9 cellular contexts compared by ENCODE assay signal in the genomic region with DNA sequence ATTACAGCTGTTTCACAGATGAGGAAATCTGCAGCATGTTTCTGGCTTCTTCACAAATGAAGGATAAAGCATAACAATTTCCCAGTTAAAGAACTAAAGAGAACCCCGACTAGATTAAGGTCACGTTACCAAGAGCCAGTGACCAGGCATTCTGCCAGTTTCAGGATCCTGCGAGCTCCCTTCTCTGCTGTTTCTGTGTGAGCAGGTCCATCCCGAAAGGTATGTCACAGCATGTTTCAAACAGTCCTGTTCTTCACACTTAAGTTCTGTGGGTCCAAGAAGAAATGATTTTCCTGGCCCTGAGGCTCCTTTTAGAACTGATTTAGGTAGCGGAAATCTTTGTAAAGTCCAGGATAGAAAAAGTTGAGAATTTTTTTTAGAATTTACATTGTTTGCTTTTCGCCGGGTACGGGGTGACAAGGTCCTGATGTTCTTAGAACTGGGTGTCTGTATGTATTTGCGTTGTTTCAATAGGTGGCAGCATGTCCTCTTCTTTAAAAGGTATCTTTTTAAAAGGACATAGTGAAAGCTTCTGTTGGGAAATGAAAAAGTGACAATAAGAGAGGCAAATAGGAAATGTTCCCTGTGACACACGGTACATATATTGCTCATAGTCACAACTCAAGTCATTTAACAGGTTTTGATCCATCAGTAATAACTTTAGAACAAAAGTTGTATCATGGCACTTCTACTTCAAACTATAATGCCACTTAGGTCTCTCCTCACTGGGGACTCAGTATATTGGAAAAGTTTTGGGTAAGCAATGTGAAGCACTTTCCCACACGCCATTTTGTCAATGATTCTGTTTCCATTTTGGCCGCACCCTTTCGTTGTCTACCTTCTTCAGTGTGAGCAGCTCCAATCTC. TPM values are rescaled to one million over a fixed set of nuclear protein-coding genes. Genes with fewer than 3 reads are reported as not detected.
A peak's percentile ranks its signal among the peaks of the same experiment; 100 is the strongest.
DNase-seq lines count a peak whose midpoint lies in the region; ATAC-seq, FAIRE-seq and TF ChIP-seq lines count a peak whose summit lies in the region.
"Had no signal": no experiment of that assay in that cellular context is flagged by ENCODE, and none has a peak within 500 bp of the region (broad histone marks: within the 10 kb centered on the region; RNA-seq: fewer than 3 reads in every experiment).

No MANE protein-coding gene starts in this region.

- no peak overlapping the region for H2BK120ac ChIP-seq in mesendoderm (ENCODE audit: low read depth, low read length)

- ATAC-seq in HG03520 (IDR thresholded peaks at IDR 0.05; ENCODE audit: unreplicated experiment) = no peak

- H3K23ac ChIP-seq in mesendoderm (ENCODE audit: low read length) = no peak overlapping the region

- H3K18ac ChIP-seq in mesendoderm (ENCODE audit: low read length) = no peak overlapping the region

- no peak overlapping the region for H3K27ac ChIP-seq in mesendoderm (ENCODE audit: low read depth, low read length)
- H3K27ac ChIP-seq: SJCRH30 had no signal

- no peak overlapping the region for H2AK5ac ChIP-seq in mesendoderm (ENCODE audit: low read length)

- no peak overlapping the region for H3K4ac ChIP-seq in mesendoderm (ENCODE audit: low read depth, low read length)

- no peak overlapping the region for H3K9ac ChIP-seq in mesendoderm (ENCODE audit: low read length)

- H3K4me1 ChIP-seq in mesendoderm (ENCODE audit: control insufficient read depth, low read depth, low read length) = no peaks in the 10 kb centered on the region

- peak; percentile 25 for TF ChIP-seq CTCF in D721Med (IDR thresholded peaks at IDR 0.05; ENCODE audit: insufficient read depth, missing control alignments)
- TF ChIP-seq CTCF in GM20000 (IDR thresholded peaks at IDR 0.05; ENCODE audit: extremely low read depth, missing control alignments) = no peak
- TF ChIP-seq CTCF in cardiac fibroblast (IDR thresholded peaks at IDR 0.05; ENCODE audit: low read depth, low read length) = peak; percentile 29

- H2BK15ac ChIP-seq in mesendoderm (replicated peaks; ENCODE audit: low read depth) = no peak overlapping the region

- H3K4me2 ChIP-seq in mesendoderm (ENCODE audit: low read length) = no peak overlapping the region

- H3K79me2 ChIP-seq in mesendoderm (ENCODE audit: control insufficient read depth, insufficient read depth, low read length) = no peaks in the 10 kb centered on the region

- H3K4me3 ChIP-seq in cardiac fibroblast (replicated peaks in 1 of 2; ENCODE audit: low read depth in 2 of 2, low read length in 2 of 2) = no peak overlapping the region
- no peak overlapping the region for H3K4me3 ChIP-seq in mesendoderm (ENCODE audit: low read length)
- H3K4me3 ChIP-seq: SJCRH30 had no signal

- H3K36me3 ChIP-seq in mesendoderm (ENCODE audit: control insufficient read depth, insufficient read depth, low read length) = no peaks in the 10 kb centered on the region
- H3K36me3 ChIP-seq: SJCRH30 had no signal

- DNase-seq in D721Med (ENCODE audit: insufficient read length, low spot score) (no peak), GM20000 (ENCODE audit: low spot score) (peak; percentile 17), NCI-H526 treated with DMSO at 0.1 percent for 48 hours (lab: John Stamatoyannopoulos, UW) (peak; percentile 50), cardiac fibroblast (ENCODE audit: low read depth in 2 of 2) (peak; percentile 72 to 76), mesendoderm (peak; percentile 69)
- no peak for DNase-seq in stimulated activated naive CD4-positive, alpha-beta T cell treated with Interleukin-2 at 50 U/mL for 16 hours (lab: John Stamatoyannopoulos, UW)
- DNase-seq in stimulated activated CD4-positive, alpha-beta T cell treated with anti-CD3 and anti-CD28 coated beads, Interleukin-4, amount 100 ng/mL, for 1 hour = no peak

- H4K8ac ChIP-seq in mesendoderm (ENCODE audit: low read depth, low read length) = no peak overlapping the region

- H3K56ac ChIP-seq in mesendoderm (ENCODE audit: low read length) = no peak overlapping the region

- FAIRE-seq in D721Med (lab: Jason Lieb, UNC) = no peak

- no CpG with 5 or more reads among the region's 13 CpGs for WGBS in mesendoderm (ENCODE audit: extremely low coverage, insufficient coverage, low lambda C conversion rate)

- no peaks in the 10 kb centered on the region for H3K79me1 ChIP-seq in mesendoderm (ENCODE audit: low read length)

- no peak overlapping the region for H4K5ac ChIP-seq in mesendoderm (ENCODE audit: low read length)

- no peak overlapping the region for H2BK5ac ChIP-seq in mesendoderm (ENCODE audit: low read length)

- H3K27me3 ChIP-seq in mesendoderm (ENCODE audit: insufficient read depth, low read length, poor library complexity) = no peaks in the 10 kb centered on the region
- H3K27me3 ChIP-seq: SJCRH30 had no signal

RNA-seq across cellular contexts. Expression of a gene that starts 18.4 kb away (rescaled TPM):
- polyA plus RNA-seq in mesendoderm (2013, experiment 1 of 2) = not detected
- not detected for polyA plus RNA-seq in mesendoderm (2013, experiment 2 of 2)

Comparison
In these comparisons a context has a peak if more than half of its experiments do, and no peak if none do; other contexts are left out.
1. DNase-seq: peak in GM20000 (single experiment), NCI-H526 treated with DMSO at 0.1 percent for 48 hours (single experiment), cardiac fibroblast (2 of 2) and mesendoderm (single experiment); none in D721Med (single experiment), stimulated activated naive CD4-positive, alpha-beta T cell treated with Interleukin-2 at 50 U/mL for 16 hours (single experiment) and stimulated activated CD4-positive, alpha-beta T cell treated with anti-CD3 and anti-CD28 coated beads, Interleukin-4, amount 100 ng/mL, for 1 hour (single experiment).